1 cellular context compared by ENCODE assay signal in the genomic region with DNA sequence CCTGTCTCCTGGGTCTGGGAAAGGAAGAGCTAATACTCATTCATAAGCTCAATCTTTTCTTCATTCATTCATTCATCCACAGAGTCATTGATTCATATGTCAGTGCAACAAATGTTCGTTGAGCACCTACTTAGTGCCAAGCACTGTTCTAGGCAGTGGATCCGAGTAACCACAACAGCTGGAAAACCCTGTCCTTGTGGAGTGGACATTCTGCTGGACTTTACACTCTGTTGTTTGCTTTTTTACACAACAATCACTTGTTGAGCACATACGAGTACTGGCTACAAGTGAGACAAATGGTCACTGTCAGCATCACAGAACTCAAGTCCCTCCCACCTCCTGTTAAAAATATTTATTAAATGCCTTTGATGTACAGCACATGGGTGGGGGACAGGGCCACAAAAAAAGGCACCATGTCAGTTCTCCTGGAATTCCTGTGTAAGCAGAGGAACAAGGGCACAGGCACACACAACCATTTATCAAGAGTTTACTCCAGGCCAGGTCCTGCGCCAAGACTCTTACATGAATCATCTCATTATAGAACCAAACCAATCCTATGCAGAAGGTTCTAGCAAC.
TF ChIP-seq lines count a peak whose summit lies in the region.

No MANE protein-coding gene starts in this region.

TF ChIP-seq in HepG2, 621 proteins besides CTCF, POLR2A, EP300 and RAD21 (continued from another document and continues in another):
- no peak for TF ChIP-seq ZNF720 (CRISPR knock-in tag; IDR thresholded peaks at IDR 0.05)
- TF ChIP-seq ARID3A (IDR thresholded peaks at IDR 0.05; ENCODE audit: low read depth, low read length) = peak; percentile 98
- TF ChIP-seq ZMAT3 (CRISPR knock-in tag; conservative IDR thresholded peaks at IDR 0.05) = peak; percentile 91
- TF ChIP-seq STAT5B (CRISPR knock-in tag; IDR thresholded peaks at IDR 0.05) = peak; percentile 92
- no peak for TF ChIP-seq FOXO4 (CRISPR knock-in tag; conservative IDR thresholded peaks at IDR 0.05)
- peak; percentile 96 for TF ChIP-seq HMG20B (CRISPR knock-in tag; conservative IDR thresholded peaks at IDR 0.05)
- TF ChIP-seq TCF7 (IDR thresholded peaks at IDR 0.05; ENCODE audit: low read depth) = peak; percentile 99
- TF ChIP-seq SP5 (CRISPR knock-in tag; IDR thresholded peaks at IDR 0.05; ENCODE audit: borderline replicate concordance, low read depth) = peak; percentile 100
- TF ChIP-seq, protein P1, sequence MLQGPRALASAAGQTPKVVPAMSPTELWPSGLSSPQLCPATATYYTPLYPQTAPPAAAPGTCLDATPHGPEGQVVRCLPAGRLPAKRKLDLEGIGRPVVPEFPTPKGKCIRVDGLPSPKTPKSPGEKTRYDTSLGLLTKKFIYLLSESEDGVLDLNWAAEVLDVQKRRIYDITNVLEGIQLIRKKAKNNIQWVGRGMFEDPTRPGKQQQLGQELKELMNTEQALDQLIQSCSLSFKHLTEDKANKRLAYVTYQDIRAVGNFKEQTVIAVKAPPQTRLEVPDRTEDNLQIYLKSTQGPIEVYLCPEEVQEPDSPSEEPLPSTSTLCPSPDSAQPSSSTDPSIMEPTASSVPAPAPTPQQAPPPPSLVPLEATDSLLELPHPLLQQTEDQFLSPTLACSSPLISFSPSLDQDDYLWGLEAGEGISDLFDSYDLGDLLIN (CRISPR knock-in tag; IDR thresholded peaks at IDR 0.05; ENCODE audit: borderline replicate concordance) = no peak
- TF ChIP-seq, protein P2, sequence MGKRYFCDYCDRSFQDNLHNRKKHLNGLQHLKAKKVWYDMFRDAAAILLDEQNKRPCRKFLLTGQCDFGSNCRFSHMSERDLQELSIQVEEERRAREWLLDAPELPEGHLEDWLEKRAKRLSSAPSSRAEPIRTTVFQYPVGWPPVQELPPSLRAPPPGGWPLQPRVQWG (CRISPR knock-in tag; IDR thresholded peaks at IDR 0.05; ENCODE audit: borderline replicate concordance, low read depth) = no peak
- no peak for TF ChIP-seq PHB2 (IDR thresholded peaks at IDR 0.05; ENCODE audit: partially characterized antibody)
- peak; percentile 98 for TF ChIP-seq ARNTL (CRISPR knock-in tag; IDR thresholded peaks at IDR 0.05)
- TF ChIP-seq RARG (CRISPR knock-in tag; IDR thresholded peaks at IDR 0.05; ENCODE audit: low read depth) = no peak
- TF ChIP-seq MAZ (IDR thresholded peaks at IDR 0.05; ENCODE audit: borderline replicate concordance, low read depth, low read length) = peak; percentile 88
- TF ChIP-seq MAZ (CRISPR knock-in tag; IDR thresholded peaks at IDR 0.05; ENCODE audit: low read depth) = peak; percentile 88
- TF ChIP-seq CC2D1A (CRISPR knock-in tag; IDR thresholded peaks at IDR 0.05) = peak; percentile 93; the same call in 1 of the 2 replicates
- TF ChIP-seq ZNF75D (CRISPR knock-in tag; IDR thresholded peaks at IDR 0.05; ENCODE audit: borderline replicate concordance) = no peak
- peak; percentile 98 for TF ChIP-seq TBX3 (IDR thresholded peaks at IDR 0.05; ENCODE audit: borderline replicate concordance)
- TF ChIP-seq CERS6 (CRISPR knock-in tag; IDR thresholded peaks at IDR 0.05) = no peak
- TF ChIP-seq ZNF607 (CRISPR knock-in tag; IDR thresholded peaks at IDR 0.05; ENCODE audit: borderline replicate concordance) = peak; percentile 89
- peak; percentile 95 for TF ChIP-seq PHF21A (CRISPR knock-in tag; IDR thresholded peaks at IDR 0.05)
- TF ChIP-seq, protein P3, sequence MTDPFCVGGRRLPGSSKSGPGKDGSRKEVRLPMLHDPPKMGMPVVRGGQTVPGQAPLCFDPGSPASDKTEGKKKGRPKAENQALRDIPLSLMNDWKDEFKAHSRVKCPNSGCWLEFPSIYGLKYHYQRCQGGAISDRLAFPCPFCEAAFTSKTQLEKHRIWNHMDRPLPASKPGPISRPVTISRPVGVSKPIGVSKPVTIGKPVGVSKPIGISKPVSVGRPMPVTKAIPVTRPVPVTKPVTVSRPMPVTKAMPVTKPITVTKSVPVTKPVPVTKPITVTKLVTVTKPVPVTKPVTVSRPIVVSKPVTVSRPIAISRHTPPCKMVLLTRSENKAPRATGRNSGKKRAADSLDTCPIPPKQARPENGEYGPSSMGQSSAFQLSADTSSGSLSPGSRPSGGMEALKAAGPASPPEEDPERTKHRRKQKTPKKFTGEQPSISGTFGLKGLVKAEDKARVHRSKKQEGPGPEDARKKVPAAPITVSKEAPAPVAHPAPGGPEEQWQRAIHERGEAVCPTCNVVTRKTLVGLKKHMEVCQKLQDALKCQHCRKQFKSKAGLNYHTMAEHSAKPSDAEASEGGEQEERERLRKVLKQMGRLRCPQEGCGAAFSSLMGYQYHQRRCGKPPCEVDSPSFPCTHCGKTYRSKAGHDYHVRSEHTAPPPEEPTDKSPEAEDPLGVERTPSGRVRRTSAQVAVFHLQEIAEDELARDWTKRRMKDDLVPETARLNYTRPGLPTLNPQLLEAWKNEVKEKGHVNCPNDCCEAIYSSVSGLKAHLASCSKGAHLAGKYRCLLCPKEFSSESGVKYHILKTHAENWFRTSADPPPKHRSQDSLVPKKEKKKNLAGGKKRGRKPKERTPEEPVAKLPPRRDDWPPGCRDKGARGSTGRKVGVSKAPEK (CRISPR knock-in tag; IDR thresholded peaks at IDR 0.05; ENCODE audit: borderline replicate concordance) = peak; percentile 98
- peak; percentile 100 for TF ChIP-seq ZNF691 (CRISPR knock-in tag; IDR thresholded peaks at IDR 0.05; ENCODE audit: borderline replicate concordance, low read depth)
- TF ChIP-seq ZNF441 (CRISPR knock-in tag; IDR thresholded peaks at IDR 0.05; ENCODE audit: borderline replicate concordance) = peak; percentile 97
- TF ChIP-seq TOPORS (CRISPR knock-in tag; IDR thresholded peaks at IDR 0.05) = peak; percentile 75; the same call in 1 of the 2 replicates
- TF ChIP-seq, protein P4, sequence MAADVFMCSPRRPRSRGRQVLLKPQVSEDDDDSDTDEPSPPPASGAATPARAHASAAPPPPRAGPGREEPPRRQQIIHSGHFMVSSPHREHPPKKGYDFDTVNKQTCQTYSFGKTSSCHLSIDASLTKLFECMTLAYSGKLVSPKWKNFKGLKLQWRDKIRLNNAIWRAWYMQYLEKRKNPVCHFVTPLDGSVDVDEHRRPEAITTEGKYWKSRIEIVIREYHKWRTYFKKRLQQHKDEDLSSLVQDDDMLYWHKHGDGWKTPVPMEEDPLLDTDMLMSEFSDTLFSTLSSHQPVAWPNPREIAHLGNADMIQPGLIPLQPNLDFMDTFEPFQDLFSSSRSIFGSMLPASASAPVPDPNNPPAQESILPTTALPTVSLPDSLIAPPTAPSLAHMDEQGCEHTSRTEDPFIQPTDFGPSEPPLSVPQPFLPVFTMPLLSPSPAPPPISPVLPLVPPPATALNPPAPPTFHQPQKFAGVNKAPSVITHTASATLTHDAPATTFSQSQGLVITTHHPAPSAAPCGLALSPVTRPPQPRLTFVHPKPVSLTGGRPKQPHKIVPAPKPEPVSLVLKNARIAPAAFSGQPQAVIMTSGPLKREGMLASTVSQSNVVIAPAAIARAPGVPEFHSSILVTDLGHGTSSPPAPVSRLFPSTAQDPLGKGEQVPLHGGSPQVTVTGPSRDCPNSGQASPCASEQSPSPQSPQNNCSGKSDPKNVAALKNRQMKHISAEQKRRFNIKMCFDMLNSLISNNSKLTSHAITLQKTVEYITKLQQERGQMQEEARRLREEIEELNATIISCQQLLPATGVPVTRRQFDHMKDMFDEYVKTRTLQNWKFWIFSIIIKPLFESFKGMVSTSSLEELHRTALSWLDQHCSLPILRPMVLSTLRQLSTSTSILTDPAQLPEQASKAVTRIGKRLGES (CRISPR knock-in tag; IDR thresholded peaks at IDR 0.05; ENCODE audit: borderline replicate concordance) = peak; percentile 97
- TF ChIP-seq, protein P5, sequence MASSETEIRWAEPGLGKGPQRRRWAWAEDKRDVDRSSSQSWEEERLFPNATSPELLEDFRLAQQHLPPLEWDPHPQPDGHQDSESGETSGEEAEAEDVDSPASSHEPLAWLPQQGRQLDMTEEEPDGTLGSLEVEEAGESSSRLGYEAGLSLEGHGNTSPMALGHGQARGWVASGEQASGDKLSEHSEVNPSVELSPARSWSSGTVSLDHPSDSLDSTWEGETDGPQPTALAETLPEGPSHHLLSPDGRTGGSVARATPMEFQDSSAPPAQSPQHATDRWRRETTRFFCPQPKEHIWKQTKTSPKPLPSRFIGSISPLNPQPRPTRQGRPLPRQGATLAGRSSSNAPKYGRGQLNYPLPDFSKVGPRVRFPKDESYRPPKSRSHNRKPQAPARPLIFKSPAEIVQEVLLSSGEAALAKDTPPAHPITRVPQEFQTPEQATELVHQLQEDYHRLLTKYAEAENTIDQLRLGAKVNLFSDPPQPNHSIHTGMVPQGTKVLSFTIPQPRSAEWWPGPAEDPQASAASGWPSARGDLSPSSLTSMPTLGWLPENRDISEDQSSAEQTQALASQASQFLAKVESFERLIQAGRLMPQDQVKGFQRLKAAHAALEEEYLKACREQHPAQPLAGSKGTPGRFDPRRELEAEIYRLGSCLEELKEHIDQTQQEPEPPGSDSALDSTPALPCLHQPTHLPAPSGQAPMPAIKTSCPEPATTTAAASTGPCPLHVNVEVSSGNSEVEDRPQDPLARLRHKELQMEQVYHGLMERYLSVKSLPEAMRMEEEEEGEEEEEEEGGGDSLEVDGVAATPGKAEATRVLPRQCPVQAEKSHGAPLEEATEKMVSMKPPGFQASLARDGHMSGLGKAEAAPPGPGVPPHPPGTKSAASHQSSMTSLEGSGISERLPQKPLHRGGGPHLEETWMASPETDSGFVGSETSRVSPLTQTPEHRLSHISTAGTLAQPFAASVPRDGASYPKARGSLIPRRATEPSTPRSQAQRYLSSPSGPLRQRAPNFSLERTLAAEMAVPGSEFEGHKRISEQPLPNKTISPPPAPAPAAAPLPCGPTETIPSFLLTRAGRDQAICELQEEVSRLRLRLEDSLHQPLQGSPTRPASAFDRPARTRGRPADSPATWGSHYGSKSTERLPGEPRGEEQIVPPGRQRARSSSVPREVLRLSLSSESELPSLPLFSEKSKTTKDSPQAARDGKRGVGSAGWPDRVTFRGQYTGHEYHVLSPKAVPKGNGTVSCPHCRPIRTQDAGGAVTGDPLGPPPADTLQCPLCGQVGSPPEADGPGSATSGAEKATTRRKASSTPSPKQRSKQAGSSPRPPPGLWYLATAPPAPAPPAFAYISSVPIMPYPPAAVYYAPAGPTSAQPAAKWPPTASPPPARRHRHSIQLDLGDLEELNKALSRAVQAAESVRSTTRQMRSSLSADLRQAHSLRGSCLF (CRISPR knock-in tag; IDR thresholded peaks at IDR 0.05; ENCODE audit: borderline replicate concordance) = no peak
- peak; percentile 97 for TF ChIP-seq ZNF331 (CRISPR knock-in tag; IDR thresholded peaks at IDR 0.05)
- peak; percentile 89 for TF ChIP-seq XRCC5 (optimal IDR thresholded peaks at IDR 0.05; ENCODE audit: low read length)
- TF ChIP-seq SMAD1 (CRISPR knock-in tag; IDR thresholded peaks at IDR 0.05; ENCODE audit: borderline replicate concordance, low read depth) = no peak; the same call in 1 of the 2 replicates
- no peak; the same call in 1 of the 2 replicates for TF ChIP-seq NKX3-1 (CRISPR knock-in tag; IDR thresholded peaks at IDR 0.05)
- peak; percentile 88; the same call in 1 of the 2 replicates for TF ChIP-seq TOE1 (CRISPR knock-in tag; IDR thresholded peaks at IDR 0.05)
- TF ChIP-seq ZFP1 (CRISPR knock-in tag; IDR thresholded peaks at IDR 0.05) = peak; percentile 91
- TF ChIP-seq NFATC3 (CRISPR knock-in tag; IDR thresholded peaks at IDR 0.05) = 0 out of 2 replicates have a peak, but pooled peaks have one; percentile 44
- TF ChIP-seq EEA1 (CRISPR knock-in tag; IDR thresholded peaks at IDR 0.05; ENCODE audit: borderline replicate concordance) = no peak
- peak; percentile 99 for TF ChIP-seq CBFB (CRISPR knock-in tag; IDR thresholded peaks at IDR 0.05)
